25 cellular contexts compared by ENCODE assay signal in the genomic region with DNA sequence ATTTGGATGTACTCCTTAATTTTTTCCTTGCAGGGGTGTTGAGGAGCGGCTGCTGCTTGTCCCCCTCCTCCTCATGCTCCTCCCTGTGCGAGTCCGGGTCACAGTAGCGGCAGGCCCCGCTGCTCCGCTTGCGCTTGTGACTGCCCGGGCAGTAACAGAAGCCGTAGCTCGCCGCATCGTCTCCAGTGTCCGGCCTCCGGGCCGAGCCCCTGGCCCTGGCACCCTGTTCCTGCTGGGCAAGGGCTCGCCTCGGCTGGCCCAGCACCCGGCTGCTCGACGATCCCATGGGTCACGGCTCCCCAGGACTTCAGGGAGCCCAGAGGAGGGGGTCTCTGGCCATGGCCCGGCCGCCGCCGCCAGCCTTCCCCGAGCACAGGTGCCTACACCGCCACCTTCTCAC. TPM values are rescaled to one million over a fixed set of nuclear protein-coding genes. Genes with fewer than 3 reads are reported as not detected.
"Had no signal": no experiment of that assay in that cellular context is flagged by ENCODE, and none has a peak within 500 bp of the region (broad histone marks: within the 10 kb centered on the region; RNA-seq: fewer than 3 reads in every experiment).

A gene with protein sequence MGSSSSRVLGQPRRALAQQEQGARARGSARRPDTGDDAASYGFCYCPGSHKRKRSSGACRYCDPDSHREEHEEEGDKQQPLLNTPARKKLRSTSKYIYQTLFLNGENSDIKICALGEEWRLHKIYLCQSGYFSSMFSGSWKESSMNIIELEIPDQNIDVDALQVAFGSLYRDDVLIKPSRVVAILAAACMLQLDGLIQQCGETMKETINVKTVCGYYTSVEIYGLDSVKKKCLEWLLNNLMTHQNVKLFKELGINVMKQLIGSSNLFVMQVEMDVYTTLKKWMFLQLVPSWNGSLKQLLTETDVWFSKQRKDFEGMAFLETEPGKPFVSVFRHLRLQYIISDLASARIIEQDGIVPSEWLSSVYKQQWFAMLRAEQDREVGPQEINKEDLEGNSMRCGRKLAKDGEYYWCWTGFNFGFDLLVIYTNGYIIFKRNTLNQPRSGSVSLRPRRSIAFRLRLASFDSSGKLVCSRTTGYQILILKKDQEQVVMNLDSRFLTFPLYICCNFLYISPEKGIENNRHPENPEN (minus strand): TSS at position 358 of the 400 bp plus-strand sequence. CDS start 72 bp downstream, at position 286.

- H3K36me3 Mint-ChIP-seq: activated naive CD4-positive, alpha-beta T cell treated with anti-CD3 and anti-CD28 coated beads, Interleukin-2, amount 50 U/mL, for 24 hours; natural killer cell treated with Interleukin-12 subunit alpha and Interleukin-12 subunit beta and Interleukin-15 and Interleukin-18, amount 100 ng/mL, for 72 hours; stimulated activated naive B cell treated with anti-CD40 and anti-IgM and Interleukin-4, amounts not matched to agents 10 μg/mL and 1 μg/mL and 100 μg/mL, for 72 hours had no signal

- DNase-seq: activated CD4-positive, alpha-beta T cell treated with anti-CD3 and anti-CD28 coated beads, Interleukin-2, amount 50 U/mL, for 1 hour; activated CD4-positive, CD25-positive, alpha-beta regulatory T cell treated with anti-CD3 and anti-CD28 coated beads, Interleukin-2, amount 50 U/mL, for 72 hours; activated CD8-positive, alpha-beta T cell treated with anti-CD3 and anti-CD28 coated beads, Interleukin-2, amount 10 ng/mL, durations not matched to agents 7 days and 5 days; activated gamma-delta T cell treated with Interleukin-2 at 50 U/mL for 16 hours; anterior cingulate cortex; body of pancreas; cortex of kidney; endodermal cell; esophagus squamous epithelium; gastrocnemius medialis; hippocampal formation; stimulated activated CD4-positive, alpha-beta T cell treated with anti-CD3 and anti-CD28 coated beads, Interleukin-15, amount 100 ng/mL, for 24 hours; stimulated activated naive B cell treated with anti-CD40 and anti-IgM and Interleukin-4, amounts not matched to agents 10 μg/mL and 1 μg/mL and 100 μg/mL, for 72 hours; WERI-Rb-1 had no signal

- H3K4me3 Mint-ChIP-seq: activated CD8-positive, alpha-beta T cell treated with anti-CD3 and anti-CD28 coated beads, Interleukin-2, amount 10 ng/mL, durations not matched to agents 7 days and 5 days; activated naive CD4-positive, alpha-beta T cell treated with anti-CD3 and anti-CD28 coated beads, Interleukin-2, amount 50 U/mL, for 24 hours; activated T-helper 1 cell treated with anti-CD3 and anti-CD28 coated beads, Interleukin-12 subunit alpha, Interleukin-12 subunit beta, Interleukin-2, Interleukin-4 antibody, amounts not matched to agents 30 ng/mL and 10 ng/mL and 1 ng/mL, durations not matched to agents 14 hours and 24 hours and 36 hours; endodermal cell; natural killer cell treated with Interleukin-12 subunit alpha and Interleukin-12 subunit beta and Interleukin-15 and Interleukin-18, amount 100 ng/mL, for 72 hours; stimulated activated naive B cell treated with anti-CD40 and anti-IgM and Interleukin-4, amounts not matched to agents 10 μg/mL and 1 μg/mL and 100 μg/mL, for 72 hours had no signal

- H3K36me3 ChIP-seq: cardiac muscle cell, esophagus squamous epithelium, gastrocnemius medialis, vagina, WERI-Rb-1 had no signal

- H3K4me2 ChIP-seq: smooth muscle cell had no signal

- H3K27ac ChIP-seq: body of pancreas, cardiac muscle cell, esophagus squamous epithelium, gastrocnemius medialis, vagina, WERI-Rb-1 had no signal

- H3K27ac Mint-ChIP-seq: activated CD8-positive, alpha-beta T cell treated with anti-CD3 and anti-CD28 coated beads, Interleukin-2, amount 10 ng/mL, durations not matched to agents 7 days and 5 days; activated naive CD4-positive, alpha-beta T cell treated with anti-CD3 and anti-CD28 coated beads, Interleukin-2, amount 50 U/mL, for 24 hours; activated T-helper 1 cell treated with anti-CD3 and anti-CD28 coated beads, Interleukin-12 subunit alpha, Interleukin-12 subunit beta, Interleukin-2, Interleukin-4 antibody, amounts not matched to agents 30 ng/mL and 10 ng/mL and 1 ng/mL, durations not matched to agents 14 hours and 24 hours and 36 hours; endodermal cell; stimulated activated naive B cell treated with anti-CD40 and anti-IgM and Interleukin-4, amounts not matched to agents 10 μg/mL and 1 μg/mL and 100 μg/mL, for 72 hours had no signal

- H3K27me3 ChIP-seq: cardiac muscle cell, esophagus squamous epithelium, gastrocnemius medialis, vagina had no signal

- H3K4me1 ChIP-seq: body of pancreas, gastrocnemius medialis, vagina had no signal

- FAIRE-seq: TTC549 had no signal

- H3K4me3 ChIP-seq: body of pancreas, cardiac muscle cell, esophagus squamous epithelium, gastrocnemius medialis, smooth muscle cell, vagina had no signal

- H3K9me3 Mint-ChIP-seq: activated naive CD4-positive, alpha-beta T cell treated with anti-CD3 and anti-CD28 coated beads, Interleukin-2, amount 50 U/mL, for 24 hours; activated T-helper 1 cell treated with anti-CD3 and anti-CD28 coated beads, Interleukin-12 subunit alpha, Interleukin-12 subunit beta, Interleukin-2, Interleukin-4 antibody, amounts not matched to agents 30 ng/mL and 10 ng/mL and 1 ng/mL, durations not matched to agents 14 hours and 24 hours and 36 hours; natural killer cell treated with Interleukin-12 subunit alpha and Interleukin-12 subunit beta and Interleukin-15 and Interleukin-18, amount 100 ng/mL, for 72 hours; stimulated activated naive B cell treated with anti-CD40 and anti-IgM and Interleukin-4, amounts not matched to agents 10 μg/mL and 1 μg/mL and 100 μg/mL, for 72 hours had no signal

- H3K9me3 ChIP-seq: body of pancreas, esophagus squamous epithelium, gastrocnemius medialis, vagina had no signal

- ATAC-seq: activated CD8-positive, alpha-beta T cell treated with anti-CD3 and anti-CD28 coated beads, Interleukin-2, amount 10 ng/mL, durations not matched to agents 7 days and 5 days; body of pancreas; gastrocnemius medialis; natural killer cell treated with Interleukin-12 subunit alpha and Interleukin-12 subunit beta and Interleukin-15 and Interleukin-18, amount 100 ng/mL, for 72 hours; sciatic nerve; stimulated activated naive B cell treated with anti-CD40 and anti-IgM and Interleukin-4, amounts not matched to agents 10 μg/mL and 1 μg/mL and 100 μg/mL, for 72 hours had no signal

RNA-seq across cellular contexts. Expression of the gene that starts here (rescaled TPM):
- total RNA-seq: activated CD8-positive, alpha-beta T cell treated with anti-CD3 and anti-CD28 coated beads, Interleukin-2, amount 10 ng/mL, durations not matched to agents 7 days and 5 days; activated T-helper 1 cell treated with anti-CD3 and anti-CD28 coated beads, Interleukin-12 subunit alpha, Interleukin-12 subunit beta, Interleukin-2, Interleukin-4 antibody, amounts not matched to agents 30 ng/mL and 10 ng/mL and 1 ng/mL, durations not matched to agents 14 hours and 24 hours and 36 hours; body of pancreas; cardiac muscle cell; cerebellum; endodermal cell; esophagus squamous epithelium; gastrocnemius medialis; liver; natural killer cell treated with Interleukin-12 subunit alpha and Interleukin-12 subunit beta and Interleukin-15 and Interleukin-18, amount 100 ng/mL, for 72 hours; sciatic nerve; temporal lobe; vagina had no signal
- polyA plus RNA-seq: cardiac muscle cell, liver, smooth muscle cell had no signal
